ENCODE assay signal across 1 cellular context in the genomic region with DNA sequence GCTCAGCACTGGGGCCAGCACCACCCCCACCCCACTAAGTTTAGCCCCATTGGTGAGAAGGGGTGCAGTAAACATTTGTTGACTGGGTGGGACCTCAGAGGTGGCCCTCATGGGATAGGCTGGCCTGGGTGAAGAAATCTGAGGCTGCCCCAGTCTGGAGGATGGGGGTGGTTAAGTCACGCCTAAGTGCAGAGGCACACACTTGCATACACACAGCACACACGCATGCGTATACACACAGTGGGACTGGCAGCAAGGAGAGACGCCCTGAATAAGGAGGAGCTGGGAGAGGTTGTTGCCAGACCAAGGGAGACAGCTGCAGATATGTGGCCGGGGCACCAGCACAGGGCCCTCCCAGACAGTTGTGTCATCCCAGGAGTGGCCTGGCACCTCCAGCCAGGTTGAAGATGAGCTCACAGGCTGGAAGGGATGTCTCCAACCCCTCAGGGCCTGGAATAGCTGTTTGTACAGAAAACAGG.
TF ChIP-seq lines count a peak whose summit lies in the region.

No MANE protein-coding gene starts in this region.

TF ChIP-seq in IMR-90, 13 proteins besides CTCF, POLR2A, EP300 and RAD21 (continued from another document):
- no peak for TF ChIP-seq FOS (IDR thresholded peaks at IDR 0.05; ENCODE audit: low read depth, low read length)
- TF ChIP-seq SMC3 (IDR thresholded peaks at IDR 0.05; ENCODE audit: low read depth, low read length): no peak
- TF ChIP-seq CEBPB (IDR thresholded peaks at IDR 0.05; ENCODE audit: low read depth, low read length): peak; percentile 22; the same call in 1 of the 2 replicates
- peak; percentile 48; the same call in 1 of the 2 replicates for TF ChIP-seq BHLHE40 (IDR thresholded peaks at IDR 0.05; ENCODE audit: low read depth, low read length)
- no peak for TF ChIP-seq NFE2L2 (IDR thresholded peaks at IDR 0.05; ENCODE audit: low read depth, low read length)
- no peak for TF ChIP-seq RCOR1 (IDR thresholded peaks at IDR 0.05; ENCODE audit: insufficient replicate concordance, low read length)
- peak; percentile 22; the same call in 1 of the 2 replicates for TF ChIP-seq MXI1 (IDR thresholded peaks at IDR 0.05; ENCODE audit: borderline replicate concordance, low read depth, low read length)
